ENCODE assay signal across 8 cellular contexts in genomic region chr2:176553685-176554106, GRCh38.
DNase-seq lines count a peak whose midpoint lies in the region; ATAC-seq and TF ChIP-seq lines count a peak whose summit lies in the region.

No MANE protein-coding gene starts in this region.

- DNase-seq in NCI-H82 (lab: John Stamatoyannopoulos, UW) (peak; percentile 8), NCI-H82 treated with DMSO at 0.1 percent for 48 hours (lab: John Stamatoyannopoulos, UW; ENCODE audit: unreplicated experiment) (no peak), NCI-H460 (ENCODE audit: extremely low read depth, low read depth) (peak; percentile 23), fibroblast of gingiva (ENCODE audit: low read depth) (peak; percentile 10), myocyte (ENCODE audit: low read depth) (peak; percentile 74), suprapubic skin (ENCODE audit: low spot score in 2 of 2) (peak; percentile 76 to 80)
- peak; percentile 66 for DNase-seq in activated CD8-positive, alpha-beta memory T cell treated with anti-CD3 and anti-CD28 coated beads, Interleukin-2, amount 50 U/mL, for 48 hours

- no peak for TF ChIP-seq CTCF in suprapubic skin (IDR thresholded peaks at IDR 0.05)

- ATAC-seq in HG03469 (IDR thresholded peaks at IDR 0.05; ENCODE audit: unreplicated experiment): no peak

- H3K4me1 ChIP-seq in suprapubic skin: peaks cover 25% of the 10 kb centered on the region

- H3K27me3 ChIP-seq in suprapubic skin: peaks cover 15% of the 10 kb centered on the region

- TF ChIP-seq POLR2A in suprapubic skin (IDR thresholded peaks at IDR 0.05): no peak

- H3K27ac ChIP-seq in suprapubic skin: peak overlapping the region; percentile 21

- no peaks in the 10 kb centered on the region for H3K36me3 ChIP-seq in suprapubic skin

- H3K4me3 ChIP-seq in suprapubic skin: peak overlapping the region; percentile 39

- no peaks in the 10 kb centered on the region for H3K9me3 ChIP-seq in suprapubic skin

- no peak for TF ChIP-seq EP300 in suprapubic skin (IDR thresholded peaks at IDR 0.05)

- WGBS in suprapubic skin: 0% methylated on average over 10 of the region's 16 CpGs
